11 cellular contexts compared by ENCODE assay signal in the genomic region with DNA sequence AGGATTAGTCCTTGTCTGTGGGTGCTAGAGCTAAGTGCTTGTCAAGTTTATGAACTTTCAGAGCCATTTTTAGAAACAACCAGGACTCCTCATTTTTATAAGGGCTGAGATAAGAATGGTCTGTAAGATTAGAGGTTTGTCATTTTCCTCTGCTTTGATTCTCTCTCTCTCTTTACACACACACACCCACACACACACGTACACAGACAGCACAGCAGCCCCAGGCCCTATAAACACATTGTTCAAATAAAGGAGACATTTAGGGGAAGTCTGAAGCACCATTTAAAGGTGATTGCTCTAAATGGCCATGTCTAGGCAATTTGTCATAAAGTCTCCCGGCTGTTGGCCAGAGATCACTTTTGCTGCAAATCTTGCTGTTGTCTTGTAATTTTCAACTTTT.
"Had no signal": no experiment of that assay in that cellular context is flagged by ENCODE, and none has a peak within 500 bp of the region (broad histone marks: within the 10 kb centered on the region; RNA-seq: fewer than 3 reads in every experiment).

No MANE protein-coding gene starts in this region.

- H3K9me3 ChIP-seq: esophagus squamous epithelium had no signal

- DNase-seq: activated CD4-positive, alpha-beta memory T cell treated with anti-CD3 and anti-CD28 coated beads for 36 hours; activated CD4-positive, alpha-beta T cell treated with anti-CD3 and anti-CD28 coated beads for 1 hour; activated gamma-delta T cell; activated T-cell treated with anti-CD3 and anti-CD28 coated beads, Interleukin-2, amount 50 U/mL, for 48 hours; esophagus squamous epithelium; foreskin keratinocyte; left ventricle myocardium superior; mesendoderm; right cardiac atrium; small intestine had no signal

- H3K36me3 ChIP-seq: esophagus squamous epithelium, heart left ventricle had no signal

- H3K4me1 ChIP-seq: foreskin keratinocyte had no signal

- H3K4me3 ChIP-seq: esophagus squamous epithelium, heart left ventricle had no signal

- H3K27ac ChIP-seq: esophagus squamous epithelium, foreskin keratinocyte, heart left ventricle had no signal
